ENCODE assay signal across 2 cellular contexts in the genomic region with DNA sequence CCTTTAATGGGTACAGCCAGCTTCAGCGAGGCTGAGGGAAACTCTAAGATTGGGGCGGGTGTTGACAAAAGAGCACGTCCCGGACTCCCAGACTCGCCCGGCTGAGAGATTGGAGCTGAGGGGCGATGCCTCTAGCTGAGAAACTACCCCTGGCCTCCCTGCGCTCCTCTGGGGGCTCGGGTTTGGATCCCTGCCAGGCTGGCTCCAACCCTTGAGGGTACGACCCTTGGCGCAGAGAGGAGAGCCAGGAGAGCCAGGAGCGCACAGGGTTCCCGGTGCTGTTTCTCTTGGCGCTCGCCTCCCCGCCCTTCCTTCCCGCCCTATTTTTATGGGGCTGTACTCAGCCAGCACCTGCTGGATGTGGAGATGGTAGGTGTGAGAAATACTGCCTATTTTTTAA. TPM values are rescaled to one million over a fixed set of nuclear protein-coding genes. Genes with fewer than 3 reads are reported as not detected.
"Had no signal": no experiment of that assay in that cellular context is flagged by ENCODE, and none has a peak within 500 bp of the region (broad histone marks: within the 10 kb centered on the region; RNA-seq: fewer than 3 reads in every experiment).

No MANE protein-coding gene starts in this region.

RNA-seq across cellular contexts. Expression of a gene that starts 0.8 kb away (rescaled TPM):
- total RNA-seq: liver, T-cell had no signal
